In genomic region chr15:67124911-67125588, GRCh38 we compare ENCODE assay signal across 1 cellular context.
TF ChIP-seq lines count a peak whose summit lies in the region.

No MANE protein-coding gene starts in this region.

TF ChIP-seq in A549, 52 proteins besides CTCF, POLR2A, EP300 and RAD21 (continued from another document):
- peak; percentile 40; the same call in 1 of the 2 replicates for TF ChIP-seq HEYL (CRISPR knock-in tag; IDR thresholded peaks at IDR 0.05)
- TF ChIP-seq, protein P1, sequence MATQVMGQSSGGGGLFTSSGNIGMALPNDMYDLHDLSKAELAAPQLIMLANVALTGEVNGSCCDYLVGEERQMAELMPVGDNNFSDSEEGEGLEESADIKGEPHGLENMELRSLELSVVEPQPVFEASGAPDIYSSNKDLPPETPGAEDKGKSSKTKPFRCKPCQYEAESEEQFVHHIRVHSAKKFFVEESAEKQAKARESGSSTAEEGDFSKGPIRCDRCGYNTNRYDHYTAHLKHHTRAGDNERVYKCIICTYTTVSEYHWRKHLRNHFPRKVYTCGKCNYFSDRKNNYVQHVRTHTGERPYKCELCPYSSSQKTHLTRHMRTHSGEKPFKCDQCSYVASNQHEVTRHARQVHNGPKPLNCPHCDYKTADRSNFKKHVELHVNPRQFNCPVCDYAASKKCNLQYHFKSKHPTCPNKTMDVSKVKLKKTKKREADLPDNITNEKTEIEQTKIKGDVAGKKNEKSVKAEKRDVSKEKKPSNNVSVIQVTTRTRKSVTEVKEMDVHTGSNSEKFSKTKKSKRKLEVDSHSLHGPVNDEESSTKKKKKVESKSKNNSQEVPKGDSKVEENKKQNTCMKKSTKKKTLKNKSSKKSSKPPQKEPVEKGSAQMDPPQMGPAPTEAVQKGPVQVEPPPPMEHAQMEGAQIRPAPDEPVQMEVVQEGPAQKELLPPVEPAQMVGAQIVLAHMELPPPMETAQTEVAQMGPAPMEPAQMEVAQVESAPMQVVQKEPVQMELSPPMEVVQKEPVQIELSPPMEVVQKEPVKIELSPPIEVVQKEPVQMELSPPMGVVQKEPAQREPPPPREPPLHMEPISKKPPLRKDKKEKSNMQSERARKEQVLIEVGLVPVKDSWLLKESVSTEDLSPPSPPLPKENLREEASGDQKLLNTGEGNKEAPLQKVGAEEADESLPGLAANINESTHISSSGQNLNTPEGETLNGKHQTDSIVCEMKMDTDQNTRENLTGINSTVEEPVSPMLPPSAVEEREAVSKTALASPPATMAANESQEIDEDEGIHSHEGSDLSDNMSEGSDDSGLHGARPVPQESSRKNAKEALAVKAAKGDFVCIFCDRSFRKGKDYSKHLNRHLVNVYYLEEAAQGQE (IDR thresholded peaks at IDR 0.05), result no peak
- TF ChIP-seq KDM5A (IDR thresholded peaks at IDR 0.05), result no peak
- TF ChIP-seq BCL3 (IDR thresholded peaks at IDR 0.05), result no peak
- TF ChIP-seq ZFP36 (IDR thresholded peaks at IDR 0.05; ENCODE audit: borderline replicate concordance, partially characterized antibody), result no peak
- no peak for TF ChIP-seq USF2 (IDR thresholded peaks at IDR 0.05)
- no peak for TF ChIP-seq HES2 (IDR thresholded peaks at IDR 0.05)
- TF ChIP-seq ESRRA (IDR thresholded peaks at IDR 0.05; ENCODE audit: borderline replicate concordance, low read length), result no peak
- no peak for TF ChIP-seq CHD4 (IDR thresholded peaks at IDR 0.05; ENCODE audit: borderline replicate concordance)
- no peak for TF ChIP-seq FOSL2 (IDR thresholded peaks at IDR 0.05)
- no peak for TF ChIP-seq FOSL2 (CRISPR knock-in tag; IDR thresholded peaks at IDR 0.05)
- no peak for TF ChIP-seq RCOR1 (IDR thresholded peaks at IDR 0.05; ENCODE audit: low read depth, low read length)
- no peak for TF ChIP-seq CBX8 (IDR thresholded peaks at IDR 0.05)
- no peak for TF ChIP-seq JUNB (IDR thresholded peaks at IDR 0.05)
- peak; percentile 75 for TF ChIP-seq HOXB5 (CRISPR knock-in tag; IDR thresholded peaks at IDR 0.05)
- no peak for TF ChIP-seq PBX3 (IDR thresholded peaks at IDR 0.05)
- no peak for TF ChIP-seq FOXS1 (CRISPR knock-in tag; IDR thresholded peaks at IDR 0.05)
- TF ChIP-seq PHF8 (IDR thresholded peaks at IDR 0.05; ENCODE audit: borderline replicate concordance, low read depth), result no peak
- TF ChIP-seq JUN (IDR thresholded peaks at IDR 0.05), result no peak
- TF ChIP-seq MAZ (IDR thresholded peaks at IDR 0.05; ENCODE audit: borderline replicate concordance, low read depth, low read length), result no peak
- peak; percentile 61; the same call in 1 of the 2 replicates for TF ChIP-seq ZSCAN20 (CRISPR knock-in tag; IDR thresholded peaks at IDR 0.05)
- TF ChIP-seq HOXA7 (CRISPR knock-in tag; IDR thresholded peaks at IDR 0.05), result no peak
- TF ChIP-seq BHLHE40 (IDR thresholded peaks at IDR 0.05; ENCODE audit: low read depth, low read length), result no peak
- TF ChIP-seq NR3C1 (IDR thresholded peaks at IDR 0.05), result no peak
- TF ChIP-seq HDAC2 (IDR thresholded peaks at IDR 0.05), result no peak
